ENCODE assay signal across 1 cellular context in the genomic region with DNA sequence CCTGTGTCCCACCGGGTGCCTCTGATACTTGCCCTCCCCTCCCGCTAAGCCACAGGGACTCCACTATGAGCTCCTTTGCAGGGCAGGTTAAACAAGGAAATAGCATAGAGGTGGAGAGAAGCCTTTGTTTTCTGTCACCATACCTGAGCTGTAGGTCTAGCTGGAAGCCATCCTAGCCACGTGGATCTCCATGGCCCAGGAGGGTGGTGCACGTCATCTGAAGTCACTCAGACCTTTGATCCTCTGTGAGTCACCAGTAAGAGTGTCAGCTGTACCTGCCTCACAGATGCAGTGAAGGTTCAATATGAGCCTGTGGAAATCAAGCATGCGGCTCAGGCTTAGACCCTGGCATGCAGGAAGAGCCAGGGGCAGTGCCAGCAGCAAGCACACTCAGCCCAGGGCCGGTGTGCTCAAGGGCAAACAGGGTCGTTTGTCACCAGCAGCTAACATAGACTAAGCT.
TF ChIP-seq lines count a peak whose summit lies in the region.

No MANE protein-coding gene starts in this region.

TF ChIP-seq in HepG2, 621 proteins besides CTCF, POLR2A, EP300 and RAD21 (continued from another document):
- TF ChIP-seq, protein P1, sequence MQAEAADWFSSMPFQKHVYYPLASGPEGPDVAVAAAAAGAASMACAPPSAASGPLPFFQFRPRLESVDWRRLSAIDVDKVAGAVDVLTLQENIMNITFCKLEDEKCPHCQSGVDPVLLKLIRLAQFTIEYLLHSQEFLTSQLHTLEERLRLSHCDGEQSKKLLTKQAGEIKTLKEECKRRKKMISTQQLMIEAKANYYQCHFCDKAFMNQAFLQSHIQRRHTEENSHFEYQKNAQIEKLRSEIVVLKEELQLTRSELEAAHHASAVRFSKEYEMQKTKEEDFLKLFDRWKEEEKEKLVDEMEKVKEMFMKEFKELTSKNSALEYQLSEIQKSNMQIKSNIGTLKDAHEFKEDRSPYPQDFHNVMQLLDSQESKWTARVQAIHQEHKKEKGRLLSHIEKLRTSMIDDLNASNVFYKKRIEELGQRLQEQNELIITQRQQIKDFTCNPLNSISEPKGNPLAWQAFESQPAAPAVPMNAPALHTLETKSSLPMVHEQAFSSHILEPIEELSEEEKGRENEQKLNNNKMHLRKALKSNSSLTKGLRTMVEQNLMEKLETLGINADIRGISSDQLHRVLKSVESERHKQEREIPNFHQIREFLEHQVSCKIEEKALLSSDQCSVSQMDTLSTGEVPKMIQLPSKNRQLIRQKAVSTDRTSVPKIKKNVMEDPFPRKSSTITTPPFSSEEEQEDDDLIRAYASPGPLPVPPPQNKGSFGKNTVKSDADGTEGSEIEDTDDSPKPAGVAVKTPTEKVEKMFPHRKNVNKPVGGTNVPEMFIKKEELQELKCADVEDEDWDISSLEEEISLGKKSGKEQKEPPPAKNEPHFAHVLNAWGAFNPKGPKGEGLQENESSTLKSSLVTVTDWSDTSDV (CRISPR knock-in tag; IDR thresholded peaks at IDR 0.05) = no peak
- TF ChIP-seq, protein P2, sequence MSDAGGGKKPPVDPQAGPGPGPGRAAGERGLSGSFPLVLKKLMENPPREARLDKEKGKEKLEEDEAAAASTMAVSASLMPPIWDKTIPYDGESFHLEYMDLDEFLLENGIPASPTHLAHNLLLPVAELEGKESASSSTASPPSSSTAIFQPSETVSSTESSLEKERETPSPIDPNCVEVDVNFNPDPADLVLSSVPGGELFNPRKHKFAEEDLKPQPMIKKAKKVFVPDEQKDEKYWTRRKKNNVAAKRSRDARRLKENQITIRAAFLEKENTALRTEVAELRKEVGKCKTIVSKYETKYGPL (CRISPR knock-in tag; IDR thresholded peaks at IDR 0.05) = no peak
- TF ChIP-seq ZNF619 (CRISPR knock-in tag; IDR thresholded peaks at IDR 0.05) (no peak), CCAR2 (optimal IDR thresholded peaks at IDR 0.05; ENCODE audit: low read depth, low read length) (no peak), ZBTB3 (CRISPR knock-in tag; IDR thresholded peaks at IDR 0.05; ENCODE audit: borderline replicate concordance, low read depth) (0 out of 2 replicates have a peak, but pooled peaks have one; percentile 33), YEATS4 (CRISPR knock-in tag; IDR thresholded peaks at IDR 0.05; ENCODE audit: borderline replicate concordance) (peak; percentile 67), ZMYM3 (CRISPR knock-in tag; IDR thresholded peaks at IDR 0.05) (peak; percentile 76), THYN1 (CRISPR knock-in tag; IDR thresholded peaks at IDR 0.05; ENCODE audit: borderline replicate concordance, low read depth) (no peak), ZNF841 (CRISPR knock-in tag; IDR thresholded peaks at IDR 0.05; ENCODE audit: borderline replicate concordance) (no peak), ZNF737 (CRISPR knock-in tag; IDR thresholded peaks at IDR 0.05; ENCODE audit: borderline replicate concordance) (no peak), MYC (CRISPR knock-in tag; IDR thresholded peaks at IDR 0.05; ENCODE audit: borderline replicate concordance) (peak; percentile 98), ZKSCAN1 (IDR thresholded peaks at IDR 0.05; ENCODE audit: low read length) (0 out of 2 replicates have a peak, but pooled peaks have one; percentile 48), TCF7L2 (IDR thresholded peaks at IDR 0.05; ENCODE audit: low read depth, low read length) (no peak), POGZ (CRISPR knock-in tag; IDR thresholded peaks at IDR 0.05) (no peak), ZNF878 (CRISPR knock-in tag; IDR thresholded peaks at IDR 0.05) (0 out of 2 replicates have a peak, but pooled peaks have one; percentile 32), RBM39 (IDR thresholded peaks at IDR 0.05; ENCODE audit: low read depth, low read length, poor library complexity, severe bottlenecking) (no peak), NCOA2 (CRISPR knock-in tag; IDR thresholded peaks at IDR 0.05) (peak; percentile 36; the same call in 1 of the 2 replicates), STAT5B (CRISPR knock-in tag; IDR thresholded peaks at IDR 0.05) (no peak)
- TF ChIP-seq, protein P3, sequence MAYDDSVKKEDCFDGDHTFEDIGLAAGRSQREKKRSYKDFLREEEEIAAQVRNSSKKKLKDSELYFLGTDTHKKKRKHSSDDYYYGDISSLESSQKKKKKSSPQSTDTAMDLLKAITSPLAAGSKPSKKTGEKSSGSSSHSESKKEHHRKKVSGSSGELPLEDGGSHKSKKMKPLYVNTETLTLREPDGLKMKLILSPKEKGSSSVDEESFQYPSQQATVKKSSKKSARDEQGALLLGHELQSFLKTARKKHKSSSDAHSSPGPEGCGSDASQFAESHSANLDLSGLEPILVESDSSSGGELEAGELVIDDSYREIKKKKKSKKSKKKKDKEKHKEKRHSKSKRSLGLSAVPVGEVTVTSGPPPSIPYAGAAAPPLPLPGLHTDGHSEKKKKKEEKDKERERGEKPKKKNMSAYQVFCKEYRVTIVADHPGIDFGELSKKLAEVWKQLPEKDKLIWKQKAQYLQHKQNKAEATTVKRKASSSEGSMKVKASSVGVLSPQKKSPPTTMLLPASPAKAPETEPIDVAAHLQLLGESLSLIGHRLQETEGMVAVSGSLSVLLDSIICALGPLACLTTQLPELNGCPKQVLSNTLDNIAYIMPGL (CRISPR knock-in tag; IDR thresholded peaks at IDR 0.05; ENCODE audit: borderline replicate concordance in 1 of 2, low read depth in 1 of 2) = 0 out of 4 replicates have a peak, but pooled peaks of 1 of the 2 experiments have one; percentile 25
- TF ChIP-seq, protein P4, sequence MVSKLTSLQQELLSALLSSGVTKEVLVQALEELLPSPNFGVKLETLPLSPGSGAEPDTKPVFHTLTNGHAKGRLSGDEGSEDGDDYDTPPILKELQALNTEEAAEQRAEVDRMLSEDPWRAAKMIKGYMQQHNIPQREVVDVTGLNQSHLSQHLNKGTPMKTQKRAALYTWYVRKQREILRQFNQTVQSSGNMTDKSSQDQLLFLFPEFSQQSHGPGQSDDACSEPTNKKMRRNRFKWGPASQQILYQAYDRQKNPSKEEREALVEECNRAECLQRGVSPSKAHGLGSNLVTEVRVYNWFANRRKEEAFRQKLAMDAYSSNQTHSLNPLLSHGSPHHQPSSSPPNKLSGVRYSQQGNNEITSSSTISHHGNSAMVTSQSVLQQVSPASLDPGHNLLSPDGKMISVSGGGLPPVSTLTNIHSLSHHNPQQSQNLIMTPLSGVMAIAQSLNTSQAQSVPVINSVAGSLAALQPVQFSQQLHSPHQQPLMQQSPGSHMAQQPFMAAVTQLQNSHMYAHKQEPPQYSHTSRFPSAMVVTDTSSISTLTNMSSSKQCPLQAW (CRISPR knock-in tag; IDR thresholded peaks at IDR 0.05) = peak; percentile 78
